Comparison of ENCODE assay signal across 9 cellular contexts in the genomic region with DNA sequence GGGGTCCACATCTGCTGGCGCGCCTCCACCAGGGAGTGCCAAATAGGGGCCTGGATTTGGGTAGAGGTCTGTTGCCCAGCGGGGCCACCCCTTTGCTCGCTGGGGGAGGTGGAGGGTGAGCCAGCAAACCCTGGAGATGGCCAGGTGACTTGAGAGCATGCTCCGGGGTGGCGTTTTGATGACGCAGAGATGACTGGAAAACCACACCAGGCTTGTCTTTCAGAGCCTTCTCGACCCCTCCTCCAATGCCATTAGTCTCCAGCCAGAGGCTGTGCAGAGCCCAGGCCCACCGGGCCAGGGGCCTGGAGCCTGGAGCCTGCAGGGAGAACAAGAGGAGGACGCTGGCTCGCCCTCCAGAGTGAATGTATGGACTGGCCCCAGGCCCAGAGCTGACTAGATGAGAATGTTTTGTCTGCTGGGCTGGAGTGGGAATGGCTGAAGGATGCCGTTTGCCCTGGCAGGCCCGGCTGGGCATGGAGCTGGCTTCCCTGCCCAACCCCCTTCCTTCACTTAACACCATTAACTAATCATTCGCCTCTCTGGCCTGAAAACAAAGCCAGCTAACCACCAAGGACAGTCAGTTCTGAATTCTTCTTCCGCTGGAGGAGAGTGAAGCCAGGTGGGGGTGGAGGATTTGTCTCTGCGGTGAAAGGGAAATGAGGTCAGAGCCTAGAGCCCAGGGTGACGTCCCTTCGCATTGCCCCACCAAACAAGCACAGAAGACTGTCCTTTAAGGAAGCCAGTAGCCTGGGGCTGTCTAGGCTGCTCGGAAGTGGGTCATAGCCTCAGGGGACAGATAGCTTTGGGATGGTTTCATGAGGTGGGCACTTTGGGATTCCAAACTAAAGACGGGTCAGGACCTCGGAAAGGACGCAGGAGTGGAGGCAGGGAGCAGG. TPM values are rescaled to one million over a fixed set of nuclear protein-coding genes. Genes with fewer than 3 reads are reported as not detected.
DNase-seq lines count a peak whose midpoint lies in the region; ATAC-seq, FAIRE-seq and TF ChIP-seq lines count a peak whose summit lies in the region.
"Had no signal": no experiment of that assay in that cellular context is flagged by ENCODE, and none has a peak within 500 bp of the region (broad histone marks: within the 10 kb centered on the region; RNA-seq: fewer than 3 reads in every experiment).

No MANE protein-coding gene starts in this region.

- WGBS in ovary, 3 donors: 54 to 59% (median 55%) methylated on average over 21 to 22 of the region's 22 CpGs

- intact Hi-C loops in activated CD4-positive, alpha-beta T cell treated with anti-CD3 and anti-CD28 coated beads for 36 hours (cut with DNase I, micrococcal nuclease): no loop called here
- intact Hi-C loops in ovary (cut with DNase I): loop anchor here (5.0 to 10.0 kb wide), 3 partner anchors 104 to 114 kb away; a partner anchor contains a TSS

- DNase-seq in activated CD4-positive, alpha-beta T cell treated with anti-CD3 and anti-CD28 coated beads for 36 hours: peak; percentile 63
- DNase-seq in activated CD4-positive, alpha-beta T cell treated with anti-CD3 and anti-CD28 coated beads for 48 hours: no peak
- peak; percentile 71 for DNase-seq in RCC 7860 (ENCODE audit: low spot score)
- DNase-seq in epithelial cell of prostate (ENCODE audit: low read depth, low spot score): peak; percentile 37
- peak in 1 of 5 donors; percentile 40 for DNase-seq in ovary
- DNase-seq in NCI-H345 treated with DMSO at 0.1 percent for 48 hours (lab: John Stamatoyannopoulos, UW; ENCODE audit: unreplicated experiment): no peak
- no peak for DNase-seq in ecto neural progenitor cell (ENCODE audit: low spot score)

- peak overlapping the region; percentile 13 for H3K4me3 Mint-ChIP-seq in activated CD4-positive, alpha-beta T cell treated with anti-CD3 and anti-CD28 coated beads for 36 hours

- H3K27ac ChIP-seq in epithelial cell of prostate (peak overlapping the region; percentile 84), ovary (peak overlapping the region; percentile 50 to 57)

- POLR2A ChIA-PET in activated CD4-positive, alpha-beta T cell treated with anti-CD3 and anti-CD28 coated beads for 36 hours (lab: Charles Lee): interaction anchor here (1.2 kb wide), 1 partner anchor 27 kb away, joined by 3 read pairs; no protein-coding TSS in a partner anchor

- CTCF ChIA-PET in activated CD4-positive, alpha-beta T cell treated with anti-CD3 and anti-CD28 coated beads for 36 hours (lab: Charles Lee): interaction anchor here (0.5 to 2.2 kb wide), 5 partner anchors 11 to 208 kb away, joined by 3 to 7 read pairs (median 3); no protein-coding TSS in a partner anchor

- H3K27me3 Mint-ChIP-seq in activated CD4-positive, alpha-beta T cell treated with anti-CD3 and anti-CD28 coated beads for 36 hours: peaks cover 8% of the 10 kb centered on the region

- no peaks in the 10 kb centered on the region for H3K9me3 ChIP-seq in ovary

- H3K4me3 ChIP-seq in ovary: no peak overlapping the region

- no peak for TF ChIP-seq EP300 in ovary (IDR thresholded peaks at IDR 0.05)

- H3K9me3 Mint-ChIP-seq in activated CD4-positive, alpha-beta T cell treated with anti-CD3 and anti-CD28 coated beads for 36 hours (ENCODE audit: low read depth): no peaks in the 10 kb centered on the region

- H3K4me1 Mint-ChIP-seq in activated CD4-positive, alpha-beta T cell treated with anti-CD3 and anti-CD28 coated beads for 36 hours: peaks cover 30% of the 10 kb centered on the region

- no peaks in the 10 kb centered on the region for H3K27me3 ChIP-seq in ovary

- peaks cover 17% of the 10 kb centered on the region for H3K4me1 ChIP-seq in ovary (ENCODE audit: insufficient read depth)

- no peaks in the 10 kb centered on the region for H3K36me3 ChIP-seq in ovary

- TF ChIP-seq CTCF in ovary (IDR thresholded peaks at IDR 0.05): no peak

- ATAC-seq in activated CD4-positive, alpha-beta T cell treated with anti-CD3 and anti-CD28 coated beads for 36 hours: peak; percentile 6
- no peak for ATAC-seq in HG03280 (IDR thresholded peaks at IDR 0.05; ENCODE audit: unreplicated experiment)

- no peaks in the 10 kb centered on the region for H3K36me3 Mint-ChIP-seq in activated CD4-positive, alpha-beta T cell treated with anti-CD3 and anti-CD28 coated beads for 36 hours (ENCODE audit: low read depth)

- TF ChIP-seq POLR2A in ovary (IDR thresholded peaks at IDR 0.05): no peak

- H3K27ac Mint-ChIP-seq in activated CD4-positive, alpha-beta T cell treated with anti-CD3 and anti-CD28 coated beads for 36 hours: peak overlapping the region; percentile 61

- FAIRE-seq in RCC 7860 (lab: Jason Lieb, UNC): no peak

RNA-seq across cellular contexts. Expression of a gene that starts 1.6 kb away (rescaled TPM):
- total RNA-seq in activated CD4-positive, alpha-beta T cell treated with anti-CD3 and anti-CD28 coated beads for 36 hours: 1 to 10 TPM; 6.8 to 6.9 TPM
- total RNA-seq in ovary: 100 to 1,000 TPM in 2 of 7 donors, 10 to 100 TPM in 5; 34.6 to 121 (median 45.7) TPM
- 100 to 1,000 TPM in 1 of 2 donors, 10 to 100 TPM in 1; 89.9 to 119 TPM for polyA plus RNA-seq in ovary

RNA-seq across cellular contexts. Expression of a gene that starts 15.8 kb away (rescaled TPM):
- 10 to 100 TPM; 29.9 TPM for total RNA-seq in activated CD4-positive, alpha-beta T cell treated with anti-CD3 and anti-CD28 coated beads for 36 hours
- total RNA-seq in ovary: 10 to 100 TPM in 6 of 7 donors, 1 to 10 TPM in 1; 7.0 to 25.8 (median 22.0) TPM
- 10 to 100 TPM; 14.9 to 18.1 TPM for polyA plus RNA-seq in ovary

RNA-seq across cellular contexts. Expression of a gene that starts 22.2 kb away (rescaled TPM):
- not detected for total RNA-seq in activated CD4-positive, alpha-beta T cell treated with anti-CD3 and anti-CD28 coated beads for 36 hours
- total RNA-seq in ovary: 10 to 100 TPM in 4 of 7 donors, 1 to 10 TPM in 3; 4.4 to 25.7 (median 10.8) TPM
- 10 to 100 TPM in 1 of 2 donors, 1 to 10 TPM in 1; 5.7 to 17.2 TPM for polyA plus RNA-seq in ovary

RNA-seq across cellular contexts. Expression of a gene that starts 28.0 kb away (rescaled TPM):
- total RNA-seq in activated CD4-positive, alpha-beta T cell treated with anti-CD3 and anti-CD28 coated beads for 36 hours: not detected
- total RNA-seq in ovary: under 1 TPM in 1 of 7 donors, not detected in 6; 0.11 TPM
- polyA plus RNA-seq in ovary: not detected
- polyA plus RNA-seq: BJ had no signal

Comparison
In these comparisons a context has a peak if more than half of its experiments do, and no peak if none do; other contexts are left out.
1. DNase-seq: peak in activated CD4-positive, alpha-beta T cell treated with anti-CD3 and anti-CD28 coated beads for 36 hours (single experiment), RCC 7860 (single experiment) and epithelial cell of prostate (single experiment); none in activated CD4-positive, alpha-beta T cell treated with anti-CD3 and anti-CD28 coated beads for 48 hours (single experiment), NCI-H345 treated with DMSO at 0.1 percent for 48 hours (single experiment) and ecto neural progenitor cell (single experiment).
2. RNA of a gene that starts 1.6 kb away (total RNA-seq): 34.6 to 121 TPM in ovary; 6.8 to 6.9 TPM in activated CD4-positive, alpha-beta T cell treated with anti-CD3 and anti-CD28 coated beads for 36 hours; every median in the first group is over 4 times any median in the second.
3. RNA of a gene that starts 22.2 kb away (total RNA-seq): 4.4 to 25.7 TPM in ovary; not detected in activated CD4-positive, alpha-beta T cell treated with anti-CD3 and anti-CD28 coated beads for 36 hours; every median in the first group is over 4 times any median in the second.
4. intact Hi-C loops: an anchor here in ovary (5.0 to 10.0 kb wide); none called in activated CD4-positive, alpha-beta T cell treated with anti-CD3 and anti-CD28 coated beads for 36 hours.